ENCODE assay signal across 19 cellular contexts in the genomic region with DNA sequence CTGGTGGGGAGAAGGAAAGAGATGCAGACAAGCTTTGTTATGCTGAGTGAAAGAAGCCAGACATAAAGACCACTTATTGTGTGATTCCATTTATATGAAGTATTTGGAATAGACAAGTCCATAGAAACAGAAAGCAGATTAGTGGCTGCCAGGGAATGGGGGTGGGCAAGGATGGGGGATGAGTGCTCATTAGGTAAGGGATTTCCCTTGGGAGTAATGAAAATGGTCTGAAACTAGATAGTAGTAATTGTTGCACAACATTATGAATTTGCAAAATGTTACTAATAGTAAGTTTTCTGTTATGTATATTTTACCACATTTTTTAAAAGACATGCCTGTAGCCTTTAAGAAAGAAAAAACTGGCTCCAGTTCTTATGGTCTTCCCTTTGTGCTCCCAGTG.
"Had no signal": no experiment of that assay in that cellular context is flagged by ENCODE, and none has a peak within 500 bp of the region (broad histone marks: within the 10 kb centered on the region; RNA-seq: fewer than 3 reads in every experiment).

No MANE protein-coding gene starts in this region.

- DNase-seq: colonic mucosa; effector CD4-positive, alpha-beta T cell; endodermal cell; erythroblast; kidney; left cardiac atrium; left ventricle myocardium inferior; lower lobe of right lung; natural killer cell; posterior cingulate gyrus; sigmoid colon; small intestine; stimulated activated CD4-positive, alpha-beta T cell treated with anti-CD3 and anti-CD28 coated beads, Interleukin-12 subunit alpha, Interleukin-12 subunit beta, amount 100 ng/mL, for 4 hours; stimulated activated naive CD4-positive, alpha-beta T cell; stomach; substantia nigra; trophoblast cell had no signal

- H3K36me3 ChIP-seq: colonic mucosa, gastroesophageal sphincter, left ventricle myocardium inferior, lower lobe of right lung, sigmoid colon, stomach, thoracic aorta had no signal

- H3K9me3 ChIP-seq: colonic mucosa, gastroesophageal sphincter, left ventricle myocardium inferior, lower lobe of right lung, sigmoid colon, thoracic aorta had no signal

- H3K27me3 ChIP-seq: colonic mucosa, gastroesophageal sphincter, sigmoid colon, stomach had no signal

- H3K4me1 ChIP-seq: colonic mucosa, gastroesophageal sphincter, left ventricle myocardium inferior, lower lobe of right lung, stomach had no signal

- H3K4me3 ChIP-seq: colonic mucosa, gastroesophageal sphincter, left ventricle myocardium inferior, lower lobe of right lung, sigmoid colon, stomach, thoracic aorta had no signal
